18 cellular contexts compared by ENCODE assay signal in the genomic region with DNA sequence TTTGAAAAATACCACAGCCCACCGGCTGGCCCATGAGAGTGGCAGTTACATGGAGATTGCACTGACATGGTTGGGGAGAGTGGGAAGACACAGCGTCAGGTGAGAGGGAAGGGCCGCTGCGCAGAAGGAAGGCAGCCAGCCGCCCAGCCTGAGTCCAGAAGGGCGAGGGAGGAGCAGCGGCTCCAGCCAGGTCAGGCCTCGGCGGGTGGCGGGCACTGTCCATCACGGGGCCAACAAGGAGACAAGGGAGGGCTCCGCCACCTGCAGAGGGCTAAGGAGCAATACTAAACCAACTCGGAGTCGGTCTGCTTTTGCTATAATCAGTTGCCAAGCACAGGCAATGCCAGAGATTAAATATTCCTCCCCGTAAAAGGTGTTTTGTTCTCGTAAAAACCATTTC.
DNase-seq lines count a peak whose midpoint lies in the region; ATAC-seq and TF ChIP-seq lines count a peak whose summit lies in the region.
"Had no signal": no experiment of that assay in that cellular context is flagged by ENCODE, and none has a peak within 500 bp of the region (broad histone marks: within the 10 kb centered on the region; RNA-seq: fewer than 3 reads in every experiment).

No MANE protein-coding gene starts in this region.

- H3K4me1 Mint-ChIP-seq in GM23338 (no peaks in the 10 kb centered on the region; the same call in 2 of the 3 replicates), nephron progenitor cell (peaks cover 16% of the 10 kb centered on the region)
- H3K4me1 Mint-ChIP-seq in activated T-helper 17 cell treated with anti-CD3 and anti-CD28 coated beads, Interleukin-2, amount 50 U/mL, for 72 hours, result no peaks in the 10 kb centered on the region
- peaks cover under 1 to 11% of the 10 kb centered on the region in 2 donors for H3K4me1 Mint-ChIP-seq in natural killer cell treated with Interleukin-12 subunit alpha and Interleukin-12 subunit beta and Interleukin-15 and Interleukin-18, amount 100 ng/mL, for 72 hours (ENCODE audit: low read depth in 2 of 2)

- H3K36me3 Mint-ChIP-seq in GM23338 (ENCODE audit: low read depth) (no peaks in the 10 kb centered on the region), nephron progenitor cell (ENCODE audit: low read depth) (no peaks in the 10 kb centered on the region)
- peaks cover 11% of the 10 kb centered on the region for H3K36me3 Mint-ChIP-seq in activated T-helper 17 cell treated with anti-CD3 and anti-CD28 coated beads, Interleukin-2, amount 50 U/mL, for 72 hours (ENCODE audit: low read depth)
- H3K36me3 Mint-ChIP-seq in natural killer cell treated with Interleukin-12 subunit alpha and Interleukin-12 subunit beta and Interleukin-15 and Interleukin-18, amount 100 ng/mL, for 72 hours, result no peaks in the 10 kb centered on the region

- H3K36me3 ChIP-seq in GM23338 (ENCODE audit: insufficient read depth), result no peaks in the 10 kb centered on the region

- TF ChIP-seq CTCF in GM23338 (conservative IDR thresholded peaks at IDR 0.05; ENCODE audit: low read depth in 2 of 2), result no peak
- TF ChIP-seq CTCF in nephron progenitor cell (IDR thresholded peaks at IDR 0.05), result no peak

- H2AFZ ChIP-seq in GM23338, result no peak overlapping the region

- DNase-seq in DMS79 treated with DMSO at 0.1 percent for 48 hours (lab: John Stamatoyannopoulos, UW), result peak; percentile 28
- DNase-seq in DMS79 (lab: John Stamatoyannopoulos, UW), result no peak
- DNase-seq in GM23338 (ENCODE audit: low spot score), result no peak
- DNase-seq in nephron progenitor cell, result no peak
- no peak for DNase-seq in natural killer cell treated with Interleukin-12 subunit alpha and Interleukin-12 subunit beta and Interleukin-15 and Interleukin-18, amount 100 ng/mL, for 72 hours (ENCODE audit: low spot score)
- DNase-seq: AML-193; Calu3; CD4-positive, alpha-beta T cell; DMS 273 treated with DMSO at 0.1 percent for 48 hours; EL; GDM1; HCEC 1CT; IMR-90; KBM-7 had no signal

- no peak overlapping the region for H3K4me3 Mint-ChIP-seq in GM23338
- no peak overlapping the region for H3K4me3 Mint-ChIP-seq in activated T-helper 17 cell treated with anti-CD3 and anti-CD28 coated beads, Interleukin-2, amount 50 U/mL, for 72 hours
- H3K4me3 Mint-ChIP-seq in nephron progenitor cell, result no peak overlapping the region
- no peak overlapping the region for H3K4me3 Mint-ChIP-seq in natural killer cell treated with Interleukin-12 subunit alpha and Interleukin-12 subunit beta and Interleukin-15 and Interleukin-18, amount 100 ng/mL, for 72 hours
- H3K4me3 Mint-ChIP-seq: CD4-positive, alpha-beta T cell had no signal

- peaks cover 4% of the 10 kb centered on the region for H3K27me3 Mint-ChIP-seq in GM23338 (ENCODE audit: insufficient read depth, low read depth, poor library complexity)
- no peaks in the 10 kb centered on the region for H3K27me3 Mint-ChIP-seq in activated T-helper 17 cell treated with anti-CD3 and anti-CD28 coated beads, Interleukin-2, amount 50 U/mL, for 72 hours
- H3K27me3 Mint-ChIP-seq in nephron progenitor cell (ENCODE audit: low read depth, poor library complexity), result peaks cover 3% of the 10 kb centered on the region
- no peaks in the 10 kb centered on the region for H3K27me3 Mint-ChIP-seq in natural killer cell treated with Interleukin-12 subunit alpha and Interleukin-12 subunit beta and Interleukin-15 and Interleukin-18, amount 100 ng/mL, for 72 hours
- H3K27me3 Mint-ChIP-seq: CD4-positive, alpha-beta T cell had no signal

- H4K20me1 ChIP-seq in GM23338 (replicated peaks; ENCODE audit: insufficient read depth), result no peaks in the 10 kb centered on the region

- no peaks in the 10 kb centered on the region for H3K27me3 ChIP-seq in GM23338 (ENCODE audit: insufficient read depth)
- H3K27me3 ChIP-seq: BLaER1 treated with 17β-estradiol and CSF1 and Interleukin-3, amounts not matched to agents 10 nM and 100 nM had no signal

- H3K4me1 ChIP-seq in GM23338 (ENCODE audit: insufficient read depth), result no peaks in the 10 kb centered on the region

- no peaks in the 10 kb centered on the region for H3K9me2 ChIP-seq in GM23338 (ENCODE audit: insufficient read depth)

- H3K4me2 ChIP-seq in GM23338, result no peak overlapping the region

- ATAC-seq in GM23338, result no peak
- no peak for ATAC-seq in activated T-helper 17 cell treated with anti-CD3 and anti-CD28 coated beads, Interleukin-2, amount 50 U/mL, for 72 hours (replicated peaks)
- ATAC-seq in GM18502 (IDR thresholded peaks at IDR 0.05; ENCODE audit: poor library complexity, unreplicated experiment), result no peak
- ATAC-seq in natural killer cell treated with Interleukin-12 subunit alpha and Interleukin-12 subunit beta and Interleukin-15 and Interleukin-18, amount 100 ng/mL, for 72 hours, result no peak

- H3K9me3 Mint-ChIP-seq in GM23338, result peaks cover 3% of the 10 kb centered on the region; the same call in 1 of the 3 replicates
- H3K9me3 Mint-ChIP-seq in activated T-helper 17 cell treated with anti-CD3 and anti-CD28 coated beads, Interleukin-2, amount 50 U/mL, for 72 hours, result no peaks in the 10 kb centered on the region
- no peaks in the 10 kb centered on the region for H3K9me3 Mint-ChIP-seq in nephron progenitor cell
- H3K9me3 Mint-ChIP-seq in natural killer cell treated with Interleukin-12 subunit alpha and Interleukin-12 subunit beta and Interleukin-15 and Interleukin-18, amount 100 ng/mL, for 72 hours, result no peaks in the 10 kb centered on the region
- H3K9me3 Mint-ChIP-seq: CD4-positive, alpha-beta T cell had no signal

- no peak overlapping the region for H3K4me3 ChIP-seq in GM23338
- H3K4me3 ChIP-seq: BLaER1 treated with 17β-estradiol and CSF1 and Interleukin-3, amounts not matched to agents 10 nM and 100 nM had no signal

- H3F3A ChIP-seq in GM23338 (replicated peaks; ENCODE audit: low read depth), result no peaks in the 10 kb centered on the region

- H3K27ac ChIP-seq in GM23338 (ENCODE audit: low read depth), result no peak overlapping the region
- H3K27ac ChIP-seq: 22Rv1; BLaER1 treated with 17β-estradiol and CSF1 and Interleukin-3, amounts not matched to agents 10 nM and 100 nM had no signal

- no peaks in the 10 kb centered on the region for H3K79me2 ChIP-seq in GM23338 (replicated peaks; ENCODE audit: insufficient read depth)

- H3K27ac Mint-ChIP-seq in GM23338 (0 out of 2 replicates have a peak overlapping the region, but pooled peaks have one; percentile 18), nephron progenitor cell (peak overlapping the region; percentile 45)
- peak overlapping the region; percentile 12 for H3K27ac Mint-ChIP-seq in activated T-helper 17 cell treated with anti-CD3 and anti-CD28 coated beads, Interleukin-2, amount 50 U/mL, for 72 hours
- H3K27ac Mint-ChIP-seq in natural killer cell treated with Interleukin-12 subunit alpha and Interleukin-12 subunit beta and Interleukin-15 and Interleukin-18, amount 100 ng/mL, for 72 hours, result no peak overlapping the region
- H3K27ac Mint-ChIP-seq: CD4-positive, alpha-beta T cell had no signal

TF ChIP-seq in GM23338, 12 proteins besides CTCF, POLR2A, EP300 and RAD21:
- TF ChIP-seq EZH2 (IDR thresholded peaks at IDR 0.05; ENCODE audit: low read depth, unreplicated experiment) (no peak), POLR2AphosphoS5 (IDR thresholded peaks at IDR 0.05; ENCODE audit: low read depth) (no peak), ZNF331 (CRISPR knock-in tag; IDR thresholded peaks at IDR 0.05; ENCODE audit: low read depth) (no peak), STAT1 (IDR thresholded peaks at IDR 0.05; ENCODE audit: unreplicated experiment) (no peak), EZH2phosphoT487 (IDR thresholded peaks at IDR 0.05; ENCODE audit: unreplicated experiment) (no peak), JUNB (IDR thresholded peaks at IDR 0.05; ENCODE audit: unreplicated experiment) (no peak)
- TF ChIP-seq, protein P1, sequence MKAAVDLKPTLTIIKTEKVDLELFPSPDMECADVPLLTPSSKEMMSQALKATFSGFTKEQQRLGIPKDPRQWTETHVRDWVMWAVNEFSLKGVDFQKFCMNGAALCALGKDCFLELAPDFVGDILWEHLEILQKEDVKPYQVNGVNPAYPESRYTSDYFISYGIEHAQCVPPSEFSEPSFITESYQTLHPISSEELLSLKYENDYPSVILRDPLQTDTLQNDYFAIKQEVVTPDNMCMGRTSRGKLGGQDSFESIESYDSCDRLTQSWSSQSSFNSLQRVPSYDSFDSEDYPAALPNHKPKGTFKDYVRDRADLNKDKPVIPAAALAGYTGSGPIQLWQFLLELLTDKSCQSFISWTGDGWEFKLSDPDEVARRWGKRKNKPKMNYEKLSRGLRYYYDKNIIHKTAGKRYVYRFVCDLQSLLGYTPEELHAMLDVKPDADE (IDR thresholded peaks at IDR 0.05), result no peak

Comparison
In these comparisons a context has a peak if more than half of its experiments do, and no peak if none do; other contexts are left out.
1. H3K27ac Mint-ChIP-seq: peak in GM23338 (single experiment), activated T-helper 17 cell treated with anti-CD3 and anti-CD28 coated beads, Interleukin-2, amount 50 U/mL, for 72 hours (single experiment) and nephron progenitor cell (single experiment); none in natural killer cell treated with Interleukin-12 subunit alpha and Interleukin-12 subunit beta and Interleukin-15 and Interleukin-18, amount 100 ng/mL, for 72 hours (0 of 2).